Comparison of ENCODE assay signal across 1 cellular context in the genomic region with DNA sequence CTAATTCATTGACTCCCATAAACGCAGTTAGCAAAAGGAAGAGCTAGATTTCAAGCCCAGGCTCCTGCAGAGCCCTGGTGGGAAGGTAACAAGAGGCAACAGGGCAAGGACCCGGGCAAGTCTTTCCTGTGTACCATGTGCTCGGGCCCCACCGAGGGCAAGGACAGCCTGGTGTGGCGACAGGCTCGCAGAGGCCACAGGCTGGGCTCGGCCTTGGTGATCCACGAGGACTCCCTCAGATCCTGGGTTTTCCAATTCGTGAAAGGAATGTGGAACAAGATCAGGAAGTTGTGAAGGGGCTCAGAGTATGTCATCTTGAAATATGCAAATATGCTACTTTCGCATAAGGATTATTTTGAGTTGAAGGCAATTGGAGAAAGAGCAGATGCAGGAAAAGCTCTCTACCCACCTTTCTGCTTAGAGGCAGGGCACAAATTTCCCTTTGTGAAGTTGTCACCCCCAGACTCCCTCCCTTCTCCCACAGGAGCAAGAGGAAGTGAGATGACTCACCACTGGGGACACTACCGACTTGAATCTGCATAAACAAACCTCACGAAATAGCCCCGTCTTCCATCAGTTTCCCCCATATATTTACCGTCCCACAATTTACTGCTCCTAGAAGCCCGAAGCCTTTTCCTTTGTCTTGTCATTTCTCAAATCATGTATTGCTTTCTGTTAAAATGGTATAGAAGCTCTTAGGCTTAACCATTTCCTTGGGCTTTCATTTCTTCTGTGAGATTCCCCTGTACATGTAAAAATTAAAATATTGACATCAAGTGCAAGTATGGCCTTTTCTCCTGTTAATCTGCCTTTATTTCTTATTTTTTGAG.
TF ChIP-seq lines count a peak whose summit lies in the region.

No MANE protein-coding gene starts in this region.

TF ChIP-seq in K562, 482 proteins besides CTCF, POLR2A, EP300 and RAD21 (continued from another document and continues in another):
- TF ChIP-seq LCOR (CRISPR knock-in tag; IDR thresholded peaks at IDR 0.05): no peak
- TF ChIP-seq, protein P1, sequence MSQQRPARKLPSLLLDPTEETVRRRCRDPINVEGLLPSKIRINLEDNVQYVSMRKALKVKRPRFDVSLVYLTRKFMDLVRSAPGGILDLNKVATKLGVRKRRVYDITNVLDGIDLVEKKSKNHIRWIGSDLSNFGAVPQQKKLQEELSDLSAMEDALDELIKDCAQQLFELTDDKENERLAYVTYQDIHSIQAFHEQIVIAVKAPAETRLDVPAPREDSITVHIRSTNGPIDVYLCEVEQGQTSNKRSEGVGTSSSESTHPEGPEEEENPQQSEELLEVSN (IDR thresholded peaks at IDR 0.05; ENCODE audit: borderline replicate concordance in 1 of 2, extremely low read depth in 1 of 2, insufficient read depth in 1 of 2, insufficient read length in 1 of 2, low read depth in 1 of 2, low read length in 1 of 2, poor library complexity in 1 of 2, severe bottlenecking in 1 of 2): peak in 1 of 2 experiments; percentile 59
- no peak for TF ChIP-seq CTCFL (IDR thresholded peaks at IDR 0.05; ENCODE audit: borderline replicate concordance, insufficient read depth, low read depth, low read length, poor library complexity, severe bottlenecking)
- no peak for TF ChIP-seq BRF2 (IDR thresholded peaks at IDR 0.05; ENCODE audit: borderline replicate concordance, insufficient read depth, insufficient read length)
- TF ChIP-seq, protein P2, sequence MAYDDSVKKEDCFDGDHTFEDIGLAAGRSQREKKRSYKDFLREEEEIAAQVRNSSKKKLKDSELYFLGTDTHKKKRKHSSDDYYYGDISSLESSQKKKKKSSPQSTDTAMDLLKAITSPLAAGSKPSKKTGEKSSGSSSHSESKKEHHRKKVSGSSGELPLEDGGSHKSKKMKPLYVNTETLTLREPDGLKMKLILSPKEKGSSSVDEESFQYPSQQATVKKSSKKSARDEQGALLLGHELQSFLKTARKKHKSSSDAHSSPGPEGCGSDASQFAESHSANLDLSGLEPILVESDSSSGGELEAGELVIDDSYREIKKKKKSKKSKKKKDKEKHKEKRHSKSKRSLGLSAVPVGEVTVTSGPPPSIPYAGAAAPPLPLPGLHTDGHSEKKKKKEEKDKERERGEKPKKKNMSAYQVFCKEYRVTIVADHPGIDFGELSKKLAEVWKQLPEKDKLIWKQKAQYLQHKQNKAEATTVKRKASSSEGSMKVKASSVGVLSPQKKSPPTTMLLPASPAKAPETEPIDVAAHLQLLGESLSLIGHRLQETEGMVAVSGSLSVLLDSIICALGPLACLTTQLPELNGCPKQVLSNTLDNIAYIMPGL (CRISPR knock-in tag; IDR thresholded peaks at IDR 0.05): no peak
- TF ChIP-seq ZNF77 (CRISPR knock-in tag; IDR thresholded peaks at IDR 0.05): no peak
- TF ChIP-seq, protein P3, sequence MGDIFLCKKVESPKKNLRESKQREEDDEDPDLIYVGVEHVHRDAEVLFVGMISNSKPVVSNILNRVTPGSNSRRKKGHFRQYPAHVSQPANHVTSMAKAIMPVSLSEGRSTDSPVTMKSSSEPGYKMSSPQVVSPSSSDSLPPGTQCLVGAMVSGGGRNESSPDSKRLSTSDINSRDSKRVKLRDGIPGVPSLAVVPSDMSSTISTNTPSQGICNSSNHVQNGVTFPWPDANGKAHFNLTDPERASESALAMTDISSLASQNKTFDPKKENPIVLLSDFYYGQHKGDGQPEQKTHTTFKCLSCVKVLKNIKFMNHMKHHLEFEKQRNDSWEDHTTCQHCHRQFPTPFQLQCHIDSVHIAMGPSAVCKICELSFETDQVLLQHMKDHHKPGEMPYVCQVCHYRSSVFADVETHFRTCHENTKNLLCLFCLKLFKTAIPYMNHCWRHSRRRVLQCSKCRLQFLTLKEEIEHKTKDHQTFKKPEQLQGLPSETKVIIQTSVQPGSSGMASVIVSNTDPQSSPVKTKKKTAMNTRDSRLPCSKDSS (IDR thresholded peaks at IDR 0.05; ENCODE audit: low read depth, partially characterized antibody): no peak
- TF ChIP-seq, protein P4, sequence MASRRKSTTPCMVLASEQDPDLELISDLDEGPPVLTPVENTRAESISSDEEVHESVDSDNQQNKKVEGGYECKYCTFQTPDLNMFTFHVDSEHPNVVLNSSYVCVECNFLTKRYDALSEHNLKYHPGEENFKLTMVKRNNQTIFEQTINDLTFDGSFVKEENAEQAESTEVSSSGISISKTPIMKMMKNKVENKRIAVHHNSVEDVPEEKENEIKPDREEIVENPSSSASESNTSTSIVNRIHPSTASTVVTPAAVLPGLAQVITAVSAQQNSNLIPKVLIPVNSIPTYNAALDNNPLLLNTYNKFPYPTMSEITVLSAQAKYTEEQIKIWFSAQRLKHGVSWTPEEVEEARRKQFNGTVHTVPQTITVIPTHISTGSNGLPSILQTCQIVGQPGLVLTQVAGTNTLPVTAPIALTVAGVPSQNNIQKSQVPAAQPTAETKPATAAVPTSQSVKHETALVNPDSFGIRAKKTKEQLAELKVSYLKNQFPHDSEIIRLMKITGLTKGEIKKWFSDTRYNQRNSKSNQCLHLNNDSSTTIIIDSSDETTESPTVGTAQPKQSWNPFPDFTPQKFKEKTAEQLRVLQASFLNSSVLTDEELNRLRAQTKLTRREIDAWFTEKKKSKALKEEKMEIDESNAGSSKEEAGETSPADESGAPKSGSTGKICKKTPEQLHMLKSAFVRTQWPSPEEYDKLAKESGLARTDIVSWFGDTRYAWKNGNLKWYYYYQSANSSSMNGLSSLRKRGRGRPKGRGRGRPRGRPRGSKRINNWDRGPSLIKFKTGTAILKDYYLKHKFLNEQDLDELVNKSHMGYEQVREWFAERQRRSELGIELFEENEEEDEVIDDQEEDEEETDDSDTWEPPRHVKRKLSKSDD (conservative IDR thresholded peaks at IDR 0.05; ENCODE audit: low read length): no peak
- no peak for TF ChIP-seq KLF1 (tag; IDR thresholded peaks at IDR 0.05)
- TF ChIP-seq ETV1 (tag; conservative IDR thresholded peaks at IDR 0.05; ENCODE audit: low read depth): peak; percentile 79
- peak; percentile 33 to 36; a peak in 1 of 4 replicates for TF ChIP-seq FOXK2 (conservative IDR thresholded peaks at IDR 0.05 in 1 of 2, IDR thresholded peaks at IDR 0.05 in 1 of 2; ENCODE audit: low read depth in 2 of 2)
- no peak for TF ChIP-seq ZNF57 (CRISPR knock-in tag; IDR thresholded peaks at IDR 0.05)
- TF ChIP-seq, protein P5, sequence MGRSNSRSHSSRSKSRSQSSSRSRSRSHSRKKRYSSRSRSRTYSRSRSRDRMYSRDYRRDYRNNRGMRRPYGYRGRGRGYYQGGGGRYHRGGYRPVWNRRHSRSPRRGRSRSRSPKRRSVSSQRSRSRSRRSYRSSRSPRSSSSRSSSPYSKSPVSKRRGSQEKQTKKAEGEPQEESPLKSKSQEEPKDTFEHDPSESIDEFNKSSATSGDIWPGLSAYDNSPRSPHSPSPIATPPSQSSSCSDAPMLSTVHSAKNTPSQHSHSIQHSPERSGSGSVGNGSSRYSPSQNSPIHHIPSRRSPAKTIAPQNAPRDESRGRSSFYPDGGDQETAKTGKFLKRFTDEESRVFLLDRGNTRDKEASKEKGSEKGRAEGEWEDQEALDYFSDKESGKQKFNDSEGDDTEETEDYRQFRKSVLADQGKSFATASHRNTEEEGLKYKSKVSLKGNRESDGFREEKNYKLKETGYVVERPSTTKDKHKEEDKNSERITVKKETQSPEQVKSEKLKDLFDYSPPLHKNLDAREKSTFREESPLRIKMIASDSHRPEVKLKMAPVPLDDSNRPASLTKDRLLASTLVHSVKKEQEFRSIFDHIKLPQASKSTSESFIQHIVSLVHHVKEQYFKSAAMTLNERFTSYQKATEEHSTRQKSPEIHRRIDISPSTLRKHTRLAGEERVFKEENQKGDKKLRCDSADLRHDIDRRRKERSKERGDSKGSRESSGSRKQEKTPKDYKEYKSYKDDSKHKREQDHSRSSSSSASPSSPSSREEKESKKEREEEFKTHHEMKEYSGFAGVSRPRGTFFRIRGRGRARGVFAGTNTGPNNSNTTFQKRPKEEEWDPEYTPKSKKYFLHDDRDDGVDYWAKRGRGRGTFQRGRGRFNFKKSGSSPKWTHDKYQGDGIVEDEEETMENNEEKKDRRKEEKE (IDR thresholded peaks at IDR 0.05; ENCODE audit: borderline replicate concordance in 1 of 2, control insufficient read depth in 1 of 2, low read depth in 2 of 2, low read length in 1 of 2): no peak
- peak; percentile 89 for TF ChIP-seq ZNF592 (IDR thresholded peaks at IDR 0.05)
- TF ChIP-seq DIDO1 (tag; IDR thresholded peaks at IDR 0.05; ENCODE audit: low read depth): no peak
- TF ChIP-seq HDAC2 (IDR thresholded peaks at IDR 0.05): 0 out of 2 replicates have a peak, but pooled peaks have one; percentile 19
- no peak for TF ChIP-seq ZNF764 (CRISPR knock-in tag; IDR thresholded peaks at IDR 0.05; ENCODE audit: low read depth)
- no peak for TF ChIP-seq ELF2 (CRISPR knock-in tag; IDR thresholded peaks at IDR 0.05)
- no peak for TF ChIP-seq ELK1 (CRISPR knock-in tag; IDR thresholded peaks at IDR 0.05)
- TF ChIP-seq SRSF1 (IDR thresholded peaks at IDR 0.05; ENCODE audit: low read depth, low read length): no peak
- TF ChIP-seq ZNF274 (IDR thresholded peaks at IDR 0.05; ENCODE audit: borderline replicate concordance, low read depth, low read length): no peak
- no peak for TF ChIP-seq POLR3G (IDR thresholded peaks at IDR 0.05; ENCODE audit: extremely low read depth, insufficient read length, insufficient replicate concordance)
- no peak for TF ChIP-seq NFIC (IDR thresholded peaks at IDR 0.05)
- no peak for TF ChIP-seq MXI1 (IDR thresholded peaks at IDR 0.05; ENCODE audit: low read depth, low read length)
- TF ChIP-seq SMAD4 (CRISPR knock-in tag; conservative IDR thresholded peaks at IDR 0.05): peak; percentile 72
- TF ChIP-seq NRF1 (conservative IDR thresholded peaks at IDR 0.05 in 1 of 2, IDR thresholded peaks at IDR 0.05 in 1 of 2): no peak
- peak in 1 of 2 experiments; percentile 28; a peak in 1 of 4 replicates for TF ChIP-seq RCOR1 (IDR thresholded peaks at IDR 0.05; ENCODE audit: borderline replicate concordance in 1 of 2, low read depth in 2 of 2, low read length in 2 of 2)
- TF ChIP-seq TAF1 (IDR thresholded peaks at IDR 0.05; ENCODE audit: control insufficient read depth, extremely low read depth, insufficient read depth, low read length, severe bottlenecking): no peak
- TF ChIP-seq ZNF23 (CRISPR knock-in tag; IDR thresholded peaks at IDR 0.05): 0 out of 2 replicates have a peak, but pooled peaks have one; percentile 19
- peak; percentile 63; the same call in 1 of the 2 replicates for TF ChIP-seq ZNF766 (CRISPR knock-in tag; conservative IDR thresholded peaks at IDR 0.05)
- peak; percentile 97 for TF ChIP-seq FOSL1 (tag; conservative IDR thresholded peaks at IDR 0.05)
- no peak for TF ChIP-seq HCFC1 (IDR thresholded peaks at IDR 0.05; ENCODE audit: low read depth, low read length)
- TF ChIP-seq EZH2 (IDR thresholded peaks at IDR 0.05; ENCODE audit: borderline replicate concordance, low read depth, low read length): no peak
- no peak for TF ChIP-seq ZNF146 (CRISPR knock-in tag; IDR thresholded peaks at IDR 0.05; ENCODE audit: unreplicated experiment)
